ENCODE assay signal across 8 cellular contexts in the genomic region with DNA sequence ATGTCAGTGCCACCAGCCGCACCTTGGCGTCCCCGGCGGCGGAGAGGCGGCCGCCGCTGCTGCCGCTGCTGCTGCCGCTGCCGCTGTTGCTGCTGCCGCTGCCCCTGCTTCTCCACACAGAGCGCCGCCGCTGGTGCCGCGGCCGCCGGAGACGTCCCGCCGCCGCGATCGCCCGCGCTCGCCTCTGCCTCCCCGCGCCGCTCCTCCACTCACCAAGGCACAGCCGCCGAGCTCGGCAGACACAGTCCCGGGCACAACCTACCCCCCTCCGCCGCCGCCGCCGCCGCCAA. TPM values are rescaled to one million over a fixed set of nuclear protein-coding genes. Genes with fewer than 3 reads are reported as not detected.
A peak's percentile ranks its signal among the peaks of the same experiment; 100 is the strongest.
DNase-seq lines count a peak whose midpoint lies in the region; ATAC-seq lines count a peak whose summit lies in the region.

TSS of gene PPP3CA (minus strand) at position 260 of the 290 bp plus-strand sequence.

- H3K9me3 ChIP-seq in right cardiac atrium (ENCODE audit: control insufficient read depth, low read length) (no peaks in the 10 kb centered on the region), skeletal muscle satellite cell (replicated peaks; ENCODE audit: low read length) (no peaks in the 10 kb centered on the region)

- H3K27ac Mint-ChIP-seq in activated naive CD4-positive, alpha-beta T cell treated with anti-CD3 and anti-CD28 coated beads, Interleukin-2, amount 10 ng/mL, durations not matched to agents 7 days and 5 days, result peak within 1 kb of the TSS; percentile 96

- peak within 1 kb of the TSS; percentile 85 for H3K4me3 Mint-ChIP-seq in activated naive CD4-positive, alpha-beta T cell treated with anti-CD3 and anti-CD28 coated beads, Interleukin-2, amount 10 ng/mL, durations not matched to agents 7 days and 5 days

- intact Hi-C loops in right cardiac atrium (cut with DNase I), result loop anchor here (5.0 to 10.0 kb wide), 4 partner anchors 62 to 172 kb away; no protein-coding TSS in a partner anchor

- H3K27me3 ChIP-seq in right cardiac atrium (ENCODE audit: control insufficient read depth, insufficient read depth) (no peaks in the 10 kb centered on the region), skeletal muscle satellite cell (ENCODE audit: control insufficient read depth, insufficient read depth, low read length) (no peaks in the 10 kb centered on the region)

- H3K9ac ChIP-seq in skeletal muscle satellite cell (ENCODE audit: low read depth, low read length), result peak within 1 kb of the TSS; percentile 89

- peaks cover 49% of the 10 kb centered on the region for H3K27me3 Mint-ChIP-seq in activated naive CD4-positive, alpha-beta T cell treated with anti-CD3 and anti-CD28 coated beads, Interleukin-2, amount 10 ng/mL, durations not matched to agents 7 days and 5 days

- peak; percentile 83 for DNase-seq in DMS153 treated with DMSO at 0.1 percent for 48 hours (lab: John Stamatoyannopoulos, UW; ENCODE audit: unreplicated experiment)
- no peak for DNase-seq in DMS153 (lab: John Stamatoyannopoulos, UW)
- DNase-seq in activated naive CD4-positive, alpha-beta T cell treated with anti-CD3 and anti-CD28 coated beads, Interleukin-2, amount 10 ng/mL, durations not matched to agents 7 days and 5 days, result no peak
- DNase-seq in right cardiac atrium, result no peak
- no peak for DNase-seq in NCI-H774 (lab: John Stamatoyannopoulos, UW)
- no peak for DNase-seq in NCI-H748 (lab: John Stamatoyannopoulos, UW; ENCODE audit: unreplicated experiment)

- peak; percentile 24 for ATAC-seq in HG02938 (IDR thresholded peaks at IDR 0.05; ENCODE audit: unreplicated experiment)
- no peak for ATAC-seq in right cardiac atrium

- WGBS in right cardiac atrium, result under 1% methylated on average over 41 of the region's 41 CpGs

- H3K9me3 Mint-ChIP-seq in activated naive CD4-positive, alpha-beta T cell treated with anti-CD3 and anti-CD28 coated beads, Interleukin-2, amount 10 ng/mL, durations not matched to agents 7 days and 5 days, result no peaks in the 10 kb centered on the region

- H3K4me2 ChIP-seq in skeletal muscle satellite cell (ENCODE audit: low read length), result peak within 1 kb of the TSS; percentile 88

- H3K4me3 ChIP-seq in right cardiac atrium (ENCODE audit: low read length) (peak within 1 kb of the TSS; percentile 100), skeletal muscle satellite cell (ENCODE audit: low read length) (peak within 1 kb of the TSS; percentile 99)

- CTCF ChIA-PET in activated naive CD4-positive, alpha-beta T cell treated with anti-CD3 and anti-CD28 coated beads, Interleukin-2, amount 10 ng/mL, durations not matched to agents 7 days and 5 days (lab: Charles Lee), result no interaction called here

- peak within 1 kb of the TSS; percentile 97 for H3K27ac ChIP-seq in right cardiac atrium (ENCODE audit: low read length)

- H3K4me1 ChIP-seq in right cardiac atrium (ENCODE audit: control insufficient read depth, insufficient read depth, low read length), result peaks cover 3% of the 10 kb centered on the region
- H3K4me1 ChIP-seq in skeletal muscle satellite cell (ENCODE audit: control insufficient read depth, insufficient read depth, low read length), result peaks cover 26% of the 10 kb centered on the region

- no peaks in the 10 kb centered on the region for H3K36me3 ChIP-seq in skeletal muscle satellite cell (ENCODE audit: insufficient read depth, low read length)

- peaks cover 30% of the 10 kb centered on the region for H3K4me1 Mint-ChIP-seq in activated naive CD4-positive, alpha-beta T cell treated with anti-CD3 and anti-CD28 coated beads, Interleukin-2, amount 10 ng/mL, durations not matched to agents 7 days and 5 days

- H3K36me3 Mint-ChIP-seq in activated naive CD4-positive, alpha-beta T cell treated with anti-CD3 and anti-CD28 coated beads, Interleukin-2, amount 10 ng/mL, durations not matched to agents 7 days and 5 days, result peaks cover 16% of the 10 kb centered on the region

RNA-seq across cellular contexts. Expression of gene PPP3CA, which starts in this region (rescaled TPM):
- 10 to 100 TPM; 16.9 to 27.2 (median 20.1) TPM for total RNA-seq in right cardiac atrium
- 8.3 TPM for polyA plus RNA-seq in right cardiac atrium
- 38.2 and 43.3 TPM in 2 replicates for total RNA-seq in skeletal muscle satellite cell (2012; rRNA removed)
